22 cellular contexts compared by ENCODE assay signal in genomic region chr11:94826415-94826814, GRCh38.
"Had no signal": no experiment of that assay in that cellular context is flagged by ENCODE, and none has a peak within 500 bp of the region (broad histone marks: within the 10 kb centered on the region; RNA-seq: fewer than 3 reads in every experiment).

No MANE protein-coding gene starts in this region.

- H3K4me1 Mint-ChIP-seq: activated CD4-positive, alpha-beta T cell treated with anti-CD3 and anti-CD28 coated beads, Interleukin-2, amount 10 ng/mL, durations not matched to agents 24 days and 14 days; naive thymus-derived CD8-positive, alpha-beta T cell; stimulated activated naive B cell treated with anti-CD40 and anti-IgM and Interleukin-4, amounts not matched to agents 10 μg/mL and 1 μg/mL and 100 μg/mL, for 72 hours had no signal

- H3K4me3 Mint-ChIP-seq: activated CD4-positive, alpha-beta T cell treated with anti-CD3 and anti-CD28 coated beads, Interleukin-2, amount 10 ng/mL, durations not matched to agents 24 days and 14 days; activated CD8-positive, alpha-beta T cell treated with anti-CD3 and anti-CD28 coated beads, Interleukin-2, amount 10 ng/mL, durations not matched to agents 7 days and 5 days; activated naive CD8-positive, alpha-beta T cell; dendritic cell treated with granulocyte-macrophage colony-stimulating factor and Interleukin-4, amounts not matched to agents 40 ng/mL and 50 ng/mL, for 4 days; effector memory CD8-positive, alpha-beta T cell; naive thymus-derived CD8-positive, alpha-beta T cell; stimulated activated naive B cell treated with anti-CD40 and anti-IgM and Interleukin-4, amounts not matched to agents 10 μg/mL and 1 μg/mL and 100 μg/mL, for 72 hours; T-helper 1 cell treated with Interleukin-12 subunit alpha and Interleukin-12 subunit beta and Interleukin-4 antibody, amounts not matched to agents 30 μg/mL and 1 μg/mL, for 36 hours had no signal

- H3K27ac ChIP-seq: body of pancreas, heart right ventricle, right atrium auricular region, thyroid gland had no signal

- H3K27me3 ChIP-seq: body of pancreas, heart right ventricle, right atrium auricular region, thyroid gland had no signal

- H3K36me3 Mint-ChIP-seq: activated naive CD8-positive, alpha-beta T cell; naive thymus-derived CD8-positive, alpha-beta T cell; stimulated activated naive B cell treated with anti-CD40 and anti-IgM and Interleukin-4, amounts not matched to agents 10 μg/mL and 1 μg/mL and 100 μg/mL, for 72 hours had no signal

- ATAC-seq: activated CD8-positive, alpha-beta T cell treated with anti-CD3 and anti-CD28 coated beads, Interleukin-2, amount 10 ng/mL, durations not matched to agents 7 days and 5 days; body of pancreas; effector memory CD8-positive, alpha-beta T cell; heart right ventricle; left lobe of liver; naive thymus-derived CD8-positive, alpha-beta T cell; stimulated activated naive B cell treated with anti-CD40 and anti-IgM and Interleukin-4, amounts not matched to agents 10 μg/mL and 1 μg/mL and 100 μg/mL, for 72 hours had no signal

- H3K27ac Mint-ChIP-seq: activated CD4-positive, alpha-beta T cell treated with anti-CD3 and anti-CD28 coated beads, Interleukin-2, amount 10 ng/mL, durations not matched to agents 24 days and 14 days; activated CD8-positive, alpha-beta T cell treated with anti-CD3 and anti-CD28 coated beads, Interleukin-2, amount 10 ng/mL, durations not matched to agents 7 days and 5 days; activated naive CD8-positive, alpha-beta T cell; dendritic cell treated with granulocyte-macrophage colony-stimulating factor and Interleukin-4, amounts not matched to agents 40 ng/mL and 50 ng/mL, for 4 days; effector memory CD8-positive, alpha-beta T cell; naive thymus-derived CD8-positive, alpha-beta T cell; stimulated activated naive B cell treated with anti-CD40 and anti-IgM and Interleukin-4, amounts not matched to agents 10 μg/mL and 1 μg/mL and 100 μg/mL, for 72 hours; T-helper 1 cell treated with Interleukin-12 subunit alpha and Interleukin-12 subunit beta and Interleukin-4 antibody, amounts not matched to agents 30 μg/mL and 1 μg/mL, for 36 hours had no signal

- H3K9me3 ChIP-seq: body of pancreas, right atrium auricular region, thyroid gland had no signal

- H3K27me3 Mint-ChIP-seq: activated CD4-positive, alpha-beta T cell treated with anti-CD3 and anti-CD28 coated beads, Interleukin-2, amount 10 ng/mL, durations not matched to agents 24 days and 14 days; activated naive CD8-positive, alpha-beta T cell; dendritic cell treated with granulocyte-macrophage colony-stimulating factor and Interleukin-4, amounts not matched to agents 40 ng/mL and 50 ng/mL, for 4 days; naive thymus-derived CD8-positive, alpha-beta T cell; stimulated activated naive B cell treated with anti-CD40 and anti-IgM and Interleukin-4, amounts not matched to agents 10 μg/mL and 1 μg/mL and 100 μg/mL, for 72 hours had no signal

- H3K9me3 Mint-ChIP-seq: activated CD4-positive, alpha-beta T cell treated with anti-CD3 and anti-CD28 coated beads, Interleukin-2, amount 10 ng/mL, durations not matched to agents 24 days and 14 days; dendritic cell treated with granulocyte-macrophage colony-stimulating factor and Interleukin-4, amounts not matched to agents 40 ng/mL and 50 ng/mL, for 4 days; effector memory CD8-positive, alpha-beta T cell; naive thymus-derived CD8-positive, alpha-beta T cell; stimulated activated naive B cell treated with anti-CD40 and anti-IgM and Interleukin-4, amounts not matched to agents 10 μg/mL and 1 μg/mL and 100 μg/mL, for 72 hours; T-helper 1 cell treated with Interleukin-12 subunit alpha and Interleukin-12 subunit beta and Interleukin-4 antibody, amounts not matched to agents 30 μg/mL and 1 μg/mL, for 36 hours had no signal

- H3K4me3 ChIP-seq: body of pancreas, heart right ventricle, right atrium auricular region, thyroid gland had no signal

- DNase-seq: activated CD4-positive, alpha-beta T cell treated with anti-CD3 and anti-CD28 coated beads, Interleukin-2, amount 10 ng/mL, durations not matched to agents 24 days and 14 days; activated CD4-positive, CD25-positive, alpha-beta regulatory T cell; activated CD8-positive, alpha-beta memory T cell treated with anti-CD3 and anti-CD28 coated beads, Interleukin-2, amount 50 U/mL, for 4 hours; activated CD8-positive, alpha-beta T cell treated with anti-CD3 and anti-CD28 coated beads, Interleukin-2, amount 10 ng/mL, durations not matched to agents 7 days and 5 days; activated effector memory CD4-positive, alpha-beta T cell treated with anti-CD3 and anti-CD28 coated beads, Interleukin-2, amount 50 U/mL, for 16 hours; activated T-cell treated with anti-CD3 and anti-CD28 coated beads, Interleukin-2, amount 50 U/mL, for 48 hours; amygdala; body of pancreas; effector memory CD8-positive, alpha-beta T cell; heart right ventricle; mammary epithelial cell; naive thymus-derived CD8-positive, alpha-beta T cell; nucleus accumbens; posterior cingulate gyrus; stimulated activated CD4-positive, alpha-beta T cell treated with anti-CD3 and anti-CD28 coated beads, Interleukin-2, amount 100 ng/mL, for 48 hours; stimulated activated naive B cell treated with anti-CD40 and anti-IgM and Interleukin-4, amounts not matched to agents 10 μg/mL and 1 μg/mL and 100 μg/mL, for 72 hours; thyroid gland had no signal
